29 cellular contexts compared by ENCODE assay signal in the genomic region with DNA sequence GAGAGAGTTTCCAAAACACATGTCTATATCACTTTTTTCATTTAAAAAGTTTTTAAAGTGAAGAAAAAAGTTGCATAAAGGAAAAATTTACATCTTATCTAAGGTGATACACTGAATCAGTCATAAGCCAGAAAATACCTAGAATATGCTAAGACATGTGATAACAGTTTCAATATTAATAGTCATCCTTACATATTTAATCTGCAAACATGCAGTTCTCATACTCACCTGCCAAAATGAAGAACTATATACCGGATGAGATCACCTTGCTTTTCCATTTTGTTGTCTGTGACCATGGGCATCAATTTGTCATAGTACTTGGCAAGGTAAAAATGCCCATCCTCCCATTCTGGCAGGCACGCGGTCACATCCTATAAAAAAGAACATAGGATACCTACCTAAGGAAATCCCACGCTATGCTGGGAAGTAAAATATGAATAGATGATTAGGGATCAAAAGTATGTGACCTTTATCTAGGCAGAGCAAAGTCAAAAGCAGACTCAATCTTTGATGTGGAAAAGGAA.
"Had no signal": no experiment of that assay in that cellular context is flagged by ENCODE, and none has a peak within 500 bp of the region (broad histone marks: within the 10 kb centered on the region; RNA-seq: fewer than 3 reads in every experiment).

No MANE protein-coding gene starts in this region.

- H3K4me3 Mint-ChIP-seq: endodermal cell; mesothelial cell of epicardium; naive B cell; natural killer cell treated with Interleukin-12 subunit alpha and Interleukin-12 subunit beta and Interleukin-15 and Interleukin-18, amount 100 ng/mL, for 72 hours; neural crest cell; stimulated activated naive CD8-positive, alpha-beta T cell treated with anti-CD3 and anti-CD28 coated beads, Interleukin-15, amount 100 ng/mL, for 72 hours had no signal

- H3K27ac Mint-ChIP-seq: endodermal cell; mesothelial cell of epicardium; natural killer cell treated with Interleukin-12 subunit alpha and Interleukin-12 subunit beta and Interleukin-15 and Interleukin-18, amount 100 ng/mL, for 72 hours; progenitor cell of endocrine pancreas had no signal

- H3K27me3 Mint-ChIP-seq: naive B cell; natural killer cell treated with Interleukin-12 subunit alpha and Interleukin-12 subunit beta and Interleukin-15 and Interleukin-18, amount 100 ng/mL, for 72 hours; progenitor cell of endocrine pancreas; stimulated activated naive CD8-positive, alpha-beta T cell treated with anti-CD3 and anti-CD28 coated beads, Interleukin-15, amount 100 ng/mL, for 72 hours had no signal

- ATAC-seq: esophagus mucosa; gastroesophageal sphincter; heart right ventricle; left cardiac atrium; left lung; mucosa of descending colon; natural killer cell treated with Interleukin-12 subunit alpha and Interleukin-12 subunit beta and Interleukin-15 and Interleukin-18, amount 100 ng/mL, for 72 hours; right lobe of liver; stimulated activated naive CD8-positive, alpha-beta T cell treated with anti-CD3 and anti-CD28 coated beads, Interleukin-15, amount 100 ng/mL, for 72 hours; upper lobe of right lung had no signal

- H3K9me3 Mint-ChIP-seq: natural killer cell treated with Interleukin-12 subunit alpha and Interleukin-12 subunit beta and Interleukin-15 and Interleukin-18, amount 100 ng/mL, for 72 hours had no signal

- H3K27ac ChIP-seq: epithelial cell of prostate, gastroesophageal sphincter, heart right ventricle, left lung, parathyroid adenoma, right lobe of liver, suprapubic skin, transverse colon, upper lobe of right lung, uterus had no signal

- H3K4me1 Mint-ChIP-seq: mesothelial cell of epicardium; naive B cell; neural crest cell; stimulated activated naive CD8-positive, alpha-beta T cell treated with anti-CD3 and anti-CD28 coated beads, Interleukin-15, amount 100 ng/mL, for 72 hours had no signal

- DNase-seq: cortex of kidney; endodermal cell; foreskin fibroblast; heart right ventricle; hippocampal formation; left cardiac atrium; left lung; mesenchymal stem cell; mucosa of descending colon; naive B cell; right lobe of liver; stimulated activated CD4-positive, alpha-beta T cell treated with anti-CD3 and anti-CD28 coated beads, Interleukin-12 subunit alpha, Interleukin-12 subunit beta, amount 100 ng/mL, for 4 hours; stimulated activated CD4-positive, alpha-beta T cell treated with anti-CD3 and anti-CD28 coated beads, Interleukin-1b, Interleukin-23, amount 100 ng/mL, for 48 hours; stimulated activated CD4-positive, alpha-beta T cell treated with anti-CD3 and anti-CD28 coated beads, Interleukin-4, amount 100 ng/mL, for 1 hour; stimulated activated CD8-positive, alpha-beta memory T cell treated with anti-CD3 and anti-CD28 coated beads, Interleukin-4, amount 100 ng/mL, for 48 hours; stimulated activated naive CD4-positive, alpha-beta T cell; stimulated activated naive CD8-positive, alpha-beta T cell treated with anti-CD3 and anti-CD28 coated beads, Interleukin-15, amount 100 ng/mL, for 72 hours; transverse colon; upper lobe of right lung; uterus had no signal
